ENCODE assay signal across 2 cellular contexts in genomic region chr15:63583027-63583426, GRCh38.
TF ChIP-seq lines count a peak whose summit lies in the region.

No MANE protein-coding gene starts in this region.

TF ChIP-seq in A549, 52 proteins besides CTCF, POLR2A, EP300 and RAD21 (continued from another document):
- TF ChIP-seq, protein P1, sequence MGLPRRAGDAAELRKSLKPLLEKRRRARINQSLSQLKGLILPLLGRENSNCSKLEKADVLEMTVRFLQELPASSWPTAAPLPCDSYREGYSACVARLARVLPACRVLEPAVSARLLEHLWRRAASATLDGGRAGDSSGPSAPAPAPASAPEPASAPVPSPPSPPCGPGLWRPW (IDR thresholded peaks at IDR 0.05), result no peak
- TF ChIP-seq, protein P2, sequence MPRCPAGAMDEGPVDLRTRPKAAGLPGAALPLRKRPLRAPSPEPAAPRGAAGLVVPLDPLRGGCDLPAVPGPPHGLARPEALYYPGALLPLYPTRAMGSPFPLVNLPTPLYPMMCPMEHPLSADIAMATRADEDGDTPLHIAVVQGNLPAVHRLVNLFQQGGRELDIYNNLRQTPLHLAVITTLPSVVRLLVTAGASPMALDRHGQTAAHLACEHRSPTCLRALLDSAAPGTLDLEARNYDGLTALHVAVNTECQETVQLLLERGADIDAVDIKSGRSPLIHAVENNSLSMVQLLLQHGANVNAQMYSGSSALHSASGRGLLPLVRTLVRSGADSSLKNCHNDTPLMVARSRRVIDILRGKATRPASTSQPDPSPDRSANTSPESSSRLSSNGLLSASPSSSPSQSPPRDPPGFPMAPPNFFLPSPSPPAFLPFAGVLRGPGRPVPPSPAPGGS (IDR thresholded peaks at IDR 0.05), result no peak
- TF ChIP-seq TP53 (CRISPR knock-in tag; IDR thresholded peaks at IDR 0.05) (no peak), JUNB (IDR thresholded peaks at IDR 0.05) (no peak), PHF8 (IDR thresholded peaks at IDR 0.05; ENCODE audit: borderline replicate concordance, low read depth) (no peak), RCOR1 (IDR thresholded peaks at IDR 0.05; ENCODE audit: low read depth, low read length) (no peak), GATA3 (IDR thresholded peaks at IDR 0.05; ENCODE audit: borderline replicate concordance) (no peak), HOXB13 (CRISPR knock-in tag; IDR thresholded peaks at IDR 0.05; ENCODE audit: low read depth) (no peak), ZNF302 (CRISPR knock-in tag; IDR thresholded peaks at IDR 0.05) (no peak), KDM1A (IDR thresholded peaks at IDR 0.05; ENCODE audit: low read depth) (no peak)
- TF ChIP-seq, protein P3, sequence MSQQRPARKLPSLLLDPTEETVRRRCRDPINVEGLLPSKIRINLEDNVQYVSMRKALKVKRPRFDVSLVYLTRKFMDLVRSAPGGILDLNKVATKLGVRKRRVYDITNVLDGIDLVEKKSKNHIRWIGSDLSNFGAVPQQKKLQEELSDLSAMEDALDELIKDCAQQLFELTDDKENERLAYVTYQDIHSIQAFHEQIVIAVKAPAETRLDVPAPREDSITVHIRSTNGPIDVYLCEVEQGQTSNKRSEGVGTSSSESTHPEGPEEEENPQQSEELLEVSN (IDR thresholded peaks at IDR 0.05; ENCODE audit: borderline replicate concordance, low read depth), result no peak
- TF ChIP-seq, protein P4, sequence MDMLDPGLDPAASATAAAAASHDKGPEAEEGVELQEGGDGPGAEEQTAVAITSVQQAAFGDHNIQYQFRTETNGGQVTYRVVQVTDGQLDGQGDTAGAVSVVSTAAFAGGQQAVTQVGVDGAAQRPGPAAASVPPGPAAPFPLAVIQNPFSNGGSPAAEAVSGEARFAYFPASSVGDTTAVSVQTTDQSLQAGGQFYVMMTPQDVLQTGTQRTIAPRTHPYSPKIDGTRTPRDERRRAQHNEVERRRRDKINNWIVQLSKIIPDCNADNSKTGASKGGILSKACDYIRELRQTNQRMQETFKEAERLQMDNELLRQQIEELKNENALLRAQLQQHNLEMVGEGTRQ (IDR thresholded peaks at IDR 0.05), result no peak
- TF ChIP-seq, protein P5, sequence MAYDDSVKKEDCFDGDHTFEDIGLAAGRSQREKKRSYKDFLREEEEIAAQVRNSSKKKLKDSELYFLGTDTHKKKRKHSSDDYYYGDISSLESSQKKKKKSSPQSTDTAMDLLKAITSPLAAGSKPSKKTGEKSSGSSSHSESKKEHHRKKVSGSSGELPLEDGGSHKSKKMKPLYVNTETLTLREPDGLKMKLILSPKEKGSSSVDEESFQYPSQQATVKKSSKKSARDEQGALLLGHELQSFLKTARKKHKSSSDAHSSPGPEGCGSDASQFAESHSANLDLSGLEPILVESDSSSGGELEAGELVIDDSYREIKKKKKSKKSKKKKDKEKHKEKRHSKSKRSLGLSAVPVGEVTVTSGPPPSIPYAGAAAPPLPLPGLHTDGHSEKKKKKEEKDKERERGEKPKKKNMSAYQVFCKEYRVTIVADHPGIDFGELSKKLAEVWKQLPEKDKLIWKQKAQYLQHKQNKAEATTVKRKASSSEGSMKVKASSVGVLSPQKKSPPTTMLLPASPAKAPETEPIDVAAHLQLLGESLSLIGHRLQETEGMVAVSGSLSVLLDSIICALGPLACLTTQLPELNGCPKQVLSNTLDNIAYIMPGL (CRISPR knock-in tag; IDR thresholded peaks at IDR 0.05; ENCODE audit: borderline replicate concordance), result no peak

TF ChIP-seq in SK-N-SH treated with all-trans-retinoic acid at 6 μM for 48 hours, 23 proteins besides CTCF, POLR2A, EP300 and RAD21 (continued from another document):
- TF ChIP-seq, protein P6, sequence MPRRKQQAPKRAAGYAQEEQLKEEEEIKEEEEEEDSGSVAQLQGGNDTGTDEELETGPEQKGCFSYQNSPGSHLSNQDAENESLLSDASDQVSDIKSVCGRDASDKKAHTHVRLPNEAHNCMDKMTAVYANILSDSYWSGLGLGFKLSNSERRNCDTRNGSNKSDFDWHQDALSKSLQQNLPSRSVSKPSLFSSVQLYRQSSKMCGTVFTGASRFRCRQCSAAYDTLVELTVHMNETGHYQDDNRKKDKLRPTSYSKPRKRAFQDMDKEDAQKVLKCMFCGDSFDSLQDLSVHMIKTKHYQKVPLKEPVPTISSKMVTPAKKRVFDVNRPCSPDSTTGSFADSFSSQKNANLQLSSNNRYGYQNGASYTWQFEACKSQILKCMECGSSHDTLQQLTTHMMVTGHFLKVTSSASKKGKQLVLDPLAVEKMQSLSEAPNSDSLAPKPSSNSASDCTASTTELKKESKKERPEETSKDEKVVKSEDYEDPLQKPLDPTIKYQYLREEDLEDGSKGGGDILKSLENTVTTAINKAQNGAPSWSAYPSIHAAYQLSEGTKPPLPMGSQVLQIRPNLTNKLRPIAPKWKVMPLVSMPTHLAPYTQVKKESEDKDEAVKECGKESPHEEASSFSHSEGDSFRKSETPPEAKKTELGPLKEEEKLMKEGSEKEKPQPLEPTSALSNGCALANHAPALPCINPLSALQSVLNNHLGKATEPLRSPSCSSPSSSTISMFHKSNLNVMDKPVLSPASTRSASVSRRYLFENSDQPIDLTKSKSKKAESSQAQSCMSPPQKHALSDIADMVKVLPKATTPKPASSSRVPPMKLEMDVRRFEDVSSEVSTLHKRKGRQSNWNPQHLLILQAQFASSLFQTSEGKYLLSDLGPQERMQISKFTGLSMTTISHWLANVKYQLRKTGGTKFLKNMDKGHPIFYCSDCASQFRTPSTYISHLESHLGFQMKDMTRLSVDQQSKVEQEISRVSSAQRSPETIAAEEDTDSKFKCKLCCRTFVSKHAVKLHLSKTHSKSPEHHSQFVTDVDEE (CRISPR knock-in tag; IDR thresholded peaks at IDR 0.05), result no peak
- TF ChIP-seq OSR1 (CRISPR knock-in tag; IDR thresholded peaks at IDR 0.05), result no peak
- no peak for TF ChIP-seq GLIS3 (CRISPR knock-in tag; IDR thresholded peaks at IDR 0.05)
- no peak for TF ChIP-seq ZFP30 (CRISPR knock-in tag; IDR thresholded peaks at IDR 0.05)
- TF ChIP-seq ZNF565 (CRISPR knock-in tag; conservative IDR thresholded peaks at IDR 0.05; ENCODE audit: low read depth), result no peak
- no peak for TF ChIP-seq TOX (CRISPR knock-in tag; IDR thresholded peaks at IDR 0.05; ENCODE audit: borderline replicate concordance)
- TF ChIP-seq ZNF70 (CRISPR knock-in tag; IDR thresholded peaks at IDR 0.05), result no peak
- TF ChIP-seq PPARA (CRISPR knock-in tag; IDR thresholded peaks at IDR 0.05; ENCODE audit: borderline replicate concordance), result no peak
- TF ChIP-seq ISL1 (CRISPR knock-in tag; IDR thresholded peaks at IDR 0.05), result no peak
- TF ChIP-seq ZNF8 (CRISPR knock-in tag; IDR thresholded peaks at IDR 0.05), result no peak
TF ChIP-seq in SK-N-SH treated with all-trans-retinoic acid at 6 μM for 48 hours: peak in this region for 0.
